In genomic region chr14:38290601-38291190, GRCh38 we compare ENCODE assay signal across 12 cellular contexts. TPM values are rescaled to one million over a fixed set of nuclear protein-coding genes. Genes with fewer than 3 reads are reported as not detected.
DNase-seq lines count a peak whose midpoint lies in the region; ATAC-seq and TF ChIP-seq lines count a peak whose summit lies in the region.
"Had no signal": no experiment of that assay in that cellular context is flagged by ENCODE, and none has a peak within 500 bp of the region (broad histone marks: within the 10 kb centered on the region; RNA-seq: fewer than 3 reads in every experiment).

No MANE protein-coding gene starts in this region.

- H3K9me3 Mint-ChIP-seq in activated CD4-positive, alpha-beta T cell treated with anti-CD3 and anti-CD28 coated beads for 36 hours (ENCODE audit: low read depth) = no peaks in the 10 kb centered on the region

- H3K27me3 Mint-ChIP-seq in activated CD4-positive, alpha-beta T cell treated with anti-CD3 and anti-CD28 coated beads for 36 hours = no peaks in the 10 kb centered on the region
- H3K27me3 Mint-ChIP-seq: activated naive CD8-positive, alpha-beta T cell treated with anti-CD3 and anti-CD28 coated beads, Interleukin-2, amount 50 U/mL, for 24 hours had no signal

- DNase-seq in ELR (ENCODE audit: low read depth) (peak; percentile 98), RKO (ENCODE audit: low spot score) (peak; percentile 61), foreskin fibroblast (peak; percentile 87 to 92), gastrocnemius medialis (no peak), NCI-H526 treated with DMSO at 0.1 percent for 48 hours (lab: John Stamatoyannopoulos, UW) (no peak), prostate gland (ENCODE audit: low spot score) (no peak)
- DNase-seq in activated CD4-positive, alpha-beta T cell treated with anti-CD3 and anti-CD28 coated beads for 36 hours = no peak
- DNase-seq: activated CD4-positive, alpha-beta T cell treated with anti-CD3 and anti-CD28 coated beads, Interleukin-2, amount 50 U/mL, for 1 hour; activated naive CD8-positive, alpha-beta T cell treated with anti-CD3 and anti-CD28 coated beads, Interleukin-2, amount 50 U/mL, for 24 hours; foreskin melanocyte had no signal

- POLR2A ChIA-PET in activated CD4-positive, alpha-beta T cell treated with anti-CD3 and anti-CD28 coated beads for 36 hours (lab: Charles Lee) = no interaction called here

- H3K4me3 ChIP-seq in foreskin fibroblast (ENCODE audit: low read depth in 1 of 2, low read length in 2 of 2) (no peak overlapping the region), gastrocnemius medialis (no peak overlapping the region), prostate gland (no peak overlapping the region)

- H3K4me3 Mint-ChIP-seq in activated CD4-positive, alpha-beta T cell treated with anti-CD3 and anti-CD28 coated beads for 36 hours = no peak overlapping the region
- H3K4me3 Mint-ChIP-seq: activated naive CD8-positive, alpha-beta T cell treated with anti-CD3 and anti-CD28 coated beads, Interleukin-2, amount 50 U/mL, for 24 hours had no signal

- CTCF ChIA-PET in activated CD4-positive, alpha-beta T cell treated with anti-CD3 and anti-CD28 coated beads for 36 hours (lab: Charles Lee) = no interaction called here

- ATAC-seq in gastrocnemius medialis (peak in 1 of 2 donors; percentile 60), GM21723 (IDR thresholded peaks at IDR 0.05; ENCODE audit: unreplicated experiment) (no peak)
- ATAC-seq in activated CD4-positive, alpha-beta T cell treated with anti-CD3 and anti-CD28 coated beads for 36 hours = no peak
- ATAC-seq: activated naive CD8-positive, alpha-beta T cell treated with anti-CD3 and anti-CD28 coated beads, Interleukin-2, amount 50 U/mL, for 24 hours had no signal

- H3K36me3 Mint-ChIP-seq in activated CD4-positive, alpha-beta T cell treated with anti-CD3 and anti-CD28 coated beads for 36 hours (ENCODE audit: low read depth) = no peaks in the 10 kb centered on the region

- H3K27ac Mint-ChIP-seq in activated CD4-positive, alpha-beta T cell treated with anti-CD3 and anti-CD28 coated beads for 36 hours = no peak overlapping the region
- H3K27ac Mint-ChIP-seq: activated naive CD8-positive, alpha-beta T cell treated with anti-CD3 and anti-CD28 coated beads, Interleukin-2, amount 50 U/mL, for 24 hours had no signal

- H3K4me1 Mint-ChIP-seq in activated CD4-positive, alpha-beta T cell treated with anti-CD3 and anti-CD28 coated beads for 36 hours = no peaks in the 10 kb centered on the region
- H3K4me1 Mint-ChIP-seq: activated naive CD8-positive, alpha-beta T cell treated with anti-CD3 and anti-CD28 coated beads, Interleukin-2, amount 50 U/mL, for 24 hours had no signal

- H3K36me3 ChIP-seq in gastrocnemius medialis (no peaks in the 10 kb centered on the region), prostate gland (no peaks in the 10 kb centered on the region)
- H3K36me3 ChIP-seq: neutrophil had no signal

- WGBS in prostate gland = 6% methylated on average over 5 of the region's 5 CpGs

- H3K27me3 ChIP-seq in gastrocnemius medialis (no peaks in the 10 kb centered on the region), prostate gland (replicated peaks; ENCODE audit: insufficient read depth) (no peaks in the 10 kb centered on the region)
- H3K27me3 ChIP-seq: neutrophil had no signal

- no peaks in the 10 kb centered on the region for H3K4me1 ChIP-seq in gastrocnemius medialis
- no peaks in the 10 kb centered on the region for H3K4me1 ChIP-seq in prostate gland (replicated peaks)

- TF ChIP-seq POLR2A in gastrocnemius medialis (IDR thresholded peaks at IDR 0.05) = no peak
- TF ChIP-seq POLR2A in prostate gland (IDR thresholded peaks at IDR 0.05) = no peak

- H3K9me3 ChIP-seq in gastrocnemius medialis (no peaks in the 10 kb centered on the region), prostate gland (no peaks in the 10 kb centered on the region)
- H3K9me3 ChIP-seq: neutrophil had no signal

- intact Hi-C loops in gastrocnemius medialis (cut with DNase I; ENCODE audit: low total_unique reads) = no loop called here
- intact Hi-C loops in activated CD4-positive, alpha-beta T cell treated with anti-CD3 and anti-CD28 coated beads for 36 hours (cut with DNase I, micrococcal nuclease) = no loop called here
- intact Hi-C loops in prostate gland (cut with DNase I) = no loop called here

- H3K27ac ChIP-seq in gastrocnemius medialis (peak overlapping the region; percentile 45 to 62 (median 62)), prostate gland (no peak overlapping the region)
- H3K27ac ChIP-seq: neutrophil had no signal

- TF ChIP-seq CTCF in foreskin fibroblast (IDR thresholded peaks at IDR 0.05; ENCODE audit: low read depth, low read length) (no peak), gastrocnemius medialis (IDR thresholded peaks at IDR 0.05 in 4 of 5, conservative IDR thresholded peaks at IDR 0.05 in 1 of 5) (no peak), prostate gland (IDR thresholded peaks at IDR 0.05) (no peak)

- in situ Hi-C loops in gastrocnemius medialis (cut with MboI; ENCODE audit: low sequenced_read_pairs in 4 of 4) = no loop called here

RNA-seq across cellular contexts. Expression of gene CLEC14A, which starts 34.8 kb away (rescaled TPM):
- total RNA-seq in gastrocnemius medialis = 10 to 100 TPM; 21.2 to 68.6 (median 29.1) TPM
- not detected for total RNA-seq in activated CD4-positive, alpha-beta T cell treated with anti-CD3 and anti-CD28 coated beads for 36 hours
- total RNA-seq in prostate gland = 10 to 100 TPM; 16.4 to 19.8 TPM

Comparison
In these comparisons a context has a peak if more than half of its experiments do, and no peak if none do; other contexts are left out.
1. DNase-seq: peak in ELR (single experiment), RKO (single experiment) and foreskin fibroblast (2 of 2); none in gastrocnemius medialis (0 of 2), activated CD4-positive, alpha-beta T cell treated with anti-CD3 and anti-CD28 coated beads for 36 hours (single experiment), NCI-H526 treated with DMSO at 0.1 percent for 48 hours (single experiment) and prostate gland (single experiment).
2. H3K27ac ChIP-seq: peak in gastrocnemius medialis (4 of 4); none in prostate gland (0 of 2).
3. RNA of gene CLEC14A, which starts 34.8 kb away (total RNA-seq): 21.2 to 68.6 TPM in gastrocnemius medialis and 16.4 to 19.8 TPM in prostate gland; not detected in activated CD4-positive, alpha-beta T cell treated with anti-CD3 and anti-CD28 coated beads for 36 hours; every median in the first group is over 10 times any median in the second.